In genomic region chr7:77327932-77328628, GRCh38 we compare ENCODE assay signal across 9 cellular contexts.
DNase-seq lines count a peak whose midpoint lies in the region; ATAC-seq and TF ChIP-seq lines count a peak whose summit lies in the region.
"Had no signal": no experiment of that assay in that cellular context is flagged by ENCODE, and none has a peak within 500 bp of the region (broad histone marks: within the 10 kb centered on the region; RNA-seq: fewer than 3 reads in every experiment).

No MANE protein-coding gene starts in this region.

- intact Hi-C loops in activated CD4-positive, alpha-beta T cell treated with anti-CD3 and anti-CD28 coated beads for 36 hours (cut with DNase I, micrococcal nuclease): loop anchor here in 1 of 2 experiments (2.0 kb wide), 3 partner anchors 65 to 209 kb away; partner anchors contain the start of genes CCDC146 and PTPN12
- intact Hi-C loops in esophagus squamous epithelium (cut with DNase I): no loop called here

- no peaks in the 10 kb centered on the region for H3K27me3 Mint-ChIP-seq in activated CD4-positive, alpha-beta T cell treated with anti-CD3 and anti-CD28 coated beads for 36 hours
- H3K27me3 Mint-ChIP-seq in T-helper 2 cell treated with Interferon-gamma antibody and Interleukin-4, amounts not matched to agents 5 μg/mL and 100 μg/mL, for 36 hours (ENCODE audit: low read depth): no peaks in the 10 kb centered on the region

- POLR2A ChIA-PET in activated CD4-positive, alpha-beta T cell treated with anti-CD3 and anti-CD28 coated beads for 36 hours (lab: Charles Lee): interaction anchor here (0.6 to 1.2 kb wide), 2 partner anchors 62 to 125 kb away, joined by 3 read pairs; no protein-coding TSS in a partner anchor

- H3K36me3 ChIP-seq in esophagus squamous epithelium: no peaks in the 10 kb centered on the region
- no peaks in the 10 kb centered on the region for H3K36me3 ChIP-seq in stomach smooth muscle (ENCODE audit: control insufficient read depth in 2 of 2, insufficient read depth in 2 of 2, low read length in 2 of 2)

- H3K9me3 Mint-ChIP-seq in activated CD4-positive, alpha-beta T cell treated with anti-CD3 and anti-CD28 coated beads for 36 hours (ENCODE audit: low read depth): no peaks in the 10 kb centered on the region
- H3K9me3 Mint-ChIP-seq in T-helper 2 cell treated with Interferon-gamma antibody and Interleukin-4, amounts not matched to agents 5 μg/mL and 100 μg/mL, for 36 hours: no peaks in the 10 kb centered on the region

- H3K4me3 Mint-ChIP-seq in activated CD4-positive, alpha-beta T cell treated with anti-CD3 and anti-CD28 coated beads for 36 hours: no peak overlapping the region
- H3K4me3 Mint-ChIP-seq in T-helper 2 cell treated with Interferon-gamma antibody and Interleukin-4, amounts not matched to agents 5 μg/mL and 100 μg/mL, for 36 hours: peak overlapping the region; percentile 28

- H3K4me1 ChIP-seq in esophagus squamous epithelium: peaks cover 12 to 64% (median 27%) of the 10 kb centered on the region in 3 donors
- peaks cover 34% of the 10 kb centered on the region for H3K4me1 ChIP-seq in stomach smooth muscle (ENCODE audit: control insufficient read depth, insufficient read depth, low read length)

- no peak for TF ChIP-seq CTCF in esophagus squamous epithelium (IDR thresholded peaks at IDR 0.05)

- no peaks in the 10 kb centered on the region for H3K27me3 ChIP-seq in esophagus squamous epithelium
- H3K27me3 ChIP-seq in stomach smooth muscle (ENCODE audit: control insufficient read depth in 1 of 2, insufficient read depth in 2 of 2, low read length in 2 of 2): no peaks in the 10 kb centered on the region

- H3K27ac ChIP-seq in esophagus squamous epithelium (peak overlapping the region; percentile 18 to 71 (median 62)), stomach smooth muscle (ENCODE audit: low read length) (peak overlapping the region; percentile 84)

- peak; percentile 40 for DNase-seq in activated CD4-positive, alpha-beta T cell treated with anti-CD3 and anti-CD28 coated beads for 36 hours
- no peak for DNase-seq in activated CD4-positive, alpha-beta T cell treated with anti-CD3 and anti-CD28 coated beads for 1 hour
- DNase-seq in T-helper 2 cell treated with Interferon-gamma antibody and Interleukin-4, amounts not matched to agents 5 μg/mL and 100 μg/mL, for 36 hours (ENCODE audit: low spot score): no peak
- DNase-seq in esophagus squamous epithelium (lab: John Stamatoyannopoulos, UW) (no peak), NCI-H2029 (lab: John Stamatoyannopoulos, UW) (no peak)
- no peak for DNase-seq in NK-92 treated with Interleukin-12 subunit alpha and Interleukin-12 subunit beta, amount 100 ng/mL, for 24 hours (lab: John Stamatoyannopoulos, UW)
- DNase-seq: NCI-H1930 had no signal

- peak overlapping the region; percentile 64 for H3K27ac Mint-ChIP-seq in activated CD4-positive, alpha-beta T cell treated with anti-CD3 and anti-CD28 coated beads for 36 hours
- H3K27ac Mint-ChIP-seq in T-helper 2 cell treated with Interferon-gamma antibody and Interleukin-4, amounts not matched to agents 5 μg/mL and 100 μg/mL, for 36 hours: peak overlapping the region; percentile 32

- H3K4me3 ChIP-seq in esophagus squamous epithelium (peak overlapping the region in 1 of 4 donors; percentile 3), stomach smooth muscle (ENCODE audit: low read length in 2 of 2) (peak overlapping the region; percentile 5 to 55)

- H3K9ac ChIP-seq in stomach smooth muscle (ENCODE audit: low read length in 2 of 2): peak overlapping the region; percentile 34 to 47

- peak; percentile 23 for ATAC-seq in activated CD4-positive, alpha-beta T cell treated with anti-CD3 and anti-CD28 coated beads for 36 hours
- no peak for ATAC-seq in HG03342 (IDR thresholded peaks at IDR 0.05; ENCODE audit: unreplicated experiment)

- no peaks in the 10 kb centered on the region for H3K36me3 Mint-ChIP-seq in activated CD4-positive, alpha-beta T cell treated with anti-CD3 and anti-CD28 coated beads for 36 hours (ENCODE audit: low read depth)
- H3K36me3 Mint-ChIP-seq in T-helper 2 cell treated with Interferon-gamma antibody and Interleukin-4, amounts not matched to agents 5 μg/mL and 100 μg/mL, for 36 hours (ENCODE audit: low read depth): no peaks in the 10 kb centered on the region

- CTCF ChIA-PET in activated CD4-positive, alpha-beta T cell treated with anti-CD3 and anti-CD28 coated beads for 36 hours (lab: Charles Lee): interaction anchor here (0.9 to 1.9 kb wide), 5 partner anchors 10 to 89 kb away, joined by 3 to 7 read pairs (median 3); no protein-coding TSS in a partner anchor

- H3K9me3 ChIP-seq in esophagus squamous epithelium (no peaks in the 10 kb centered on the region), stomach smooth muscle (ENCODE audit: control insufficient read depth in 2 of 2, low read length in 2 of 2) (no peaks in the 10 kb centered on the region)

- peaks cover 58% of the 10 kb centered on the region for H3K4me1 Mint-ChIP-seq in activated CD4-positive, alpha-beta T cell treated with anti-CD3 and anti-CD28 coated beads for 36 hours
- peaks cover 44% of the 10 kb centered on the region for H3K4me1 Mint-ChIP-seq in T-helper 2 cell treated with Interferon-gamma antibody and Interleukin-4, amounts not matched to agents 5 μg/mL and 100 μg/mL, for 36 hours (ENCODE audit: low read depth)

- no peak for TF ChIP-seq POLR2A in esophagus squamous epithelium (IDR thresholded peaks at IDR 0.05)

- 22 to 30% methylated on average over 2 to 4 of the region's 6 CpGs for WGBS in esophagus squamous epithelium, 2 donors
